34 cellular contexts compared by ENCODE assay signal in genomic region chr1:57621776-57622175, GRCh38.
"Had no signal": no experiment of that assay in that cellular context is flagged by ENCODE, and none has a peak within 500 bp of the region (broad histone marks: within the 10 kb centered on the region; RNA-seq: fewer than 3 reads in every experiment).

No MANE protein-coding gene starts in this region.

- H3K27me3 ChIP-seq: MG63 had no signal

- H3K4me3 ChIP-seq: MG63 had no signal

- DNase-seq: Karpas-422, Kasumi-1, MG63, MM.1S, MV-4-11, NCI-H1048, NCI-H1092, NCI-H1092 treated with DMSO at 0.1 percent for 48 hours, NCI-H1105, NCI-H1105 treated with DMSO at 0.1 percent for 48 hours, NCI-H1417, NCI-H1417 treated with DMSO at 0.1 percent for 48 hours, NCI-H1436, NCI-H1436 treated with DMSO at 0.1 percent for 48 hours, NCI-H146, NCI-H1694, NCI-H1694 treated with DMSO at 0.1 percent for 48 hours, NCI-H187, NCI-H187 treated with DMSO at 0.1 percent for 48 hours, NCI-H1930, NCI-H2029, NCI-H2029 treated with DMSO at 0.1 percent for 48 hours, NCI-H2081, NCI-H2081 treated with DMSO at 0.1 percent for 48 hours, NCI-H2107, NCI-H2171, NCI-H2171 treated with DMSO at 0.1 percent for 48 hours, NCI-H2227 treated with DMSO at 0.1 percent for 48 hours, NCI-H226, NCI-H345, NCI-H446, NCI-H446 treated with DMSO at 0.1 percent for 48 hours, NCI-H510A, NCI-H510A treated with DMSO at 0.1 percent for 48 hours had no signal

- H3K9me3 ChIP-seq: MG63 had no signal

- H3K36me3 ChIP-seq: MG63 had no signal
